ENCODE assay signal across 9 cellular contexts in the genomic region with DNA sequence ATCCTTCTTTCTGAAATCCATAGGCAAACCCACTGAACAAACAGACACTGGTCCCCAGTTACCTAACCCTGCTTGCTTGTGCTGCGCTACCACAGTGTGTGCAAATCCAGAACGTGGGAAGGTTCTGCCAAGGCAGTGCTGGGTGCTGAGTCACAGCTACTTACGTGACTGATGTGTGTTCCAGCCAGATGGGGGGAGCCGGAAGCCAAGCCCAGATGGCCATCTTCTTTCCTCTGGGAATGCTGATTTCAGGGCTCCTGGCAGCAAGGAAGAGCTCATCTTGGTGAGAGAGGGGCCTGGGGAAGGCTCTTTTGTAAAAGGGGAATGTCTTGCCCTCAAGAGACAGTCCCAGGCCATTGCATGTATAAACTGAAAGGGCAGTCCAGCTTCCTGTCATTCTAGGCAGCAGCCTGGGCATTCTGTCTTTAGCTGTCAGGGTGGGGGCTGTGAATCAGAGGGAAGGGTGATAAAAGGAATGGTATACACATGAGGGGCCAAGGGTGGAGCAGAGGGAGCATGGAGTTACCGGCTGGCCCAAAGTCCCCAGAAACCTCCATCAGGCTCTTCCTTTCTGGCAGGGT. TPM values are rescaled to one million over a fixed set of nuclear protein-coding genes. Genes with fewer than 3 reads are reported as not detected.
DNase-seq lines count a peak whose midpoint lies in the region; ATAC-seq and TF ChIP-seq lines count a peak whose summit lies in the region.
"Had no signal": no experiment of that assay in that cellular context is flagged by ENCODE, and none has a peak within 500 bp of the region (broad histone marks: within the 10 kb centered on the region; RNA-seq: fewer than 3 reads in every experiment).

No MANE protein-coding gene starts in this region.

- H3K14ac ChIP-seq in H9 (ENCODE audit: insufficient read depth, low read length) = no peak overlapping the region

- H4K20me1 ChIP-seq in H9 (ENCODE audit: control insufficient read depth, insufficient read depth, insufficient read length) = no peaks in the 10 kb centered on the region

- TF ChIP-seq EP300 in stomach (IDR thresholded peaks at IDR 0.05) = no peak

- H2BK5ac ChIP-seq in H9 (ENCODE audit: insufficient read length, low read length) = no peak overlapping the region

- no peaks in the 10 kb centered on the region for H3K79me2 ChIP-seq in H9 (ENCODE audit: insufficient read depth, low read length)

- H3K23me2 ChIP-seq in H9 (ENCODE audit: insufficient read length, low read depth, low read length, poor library complexity, severe bottlenecking) = no peaks in the 10 kb centered on the region

- H2AK5ac ChIP-seq in H9 (ENCODE audit: insufficient read length, low read length) = no peak overlapping the region

- H2BK20ac ChIP-seq in H9 (ENCODE audit: low read depth, low read length, poor library complexity, severe bottlenecking) = no peak overlapping the region

- H3K23ac ChIP-seq in H9 (ENCODE audit: insufficient read length, low read depth, low read length) = no peak overlapping the region

- no peak overlapping the region for H3K4me2 ChIP-seq in H9 (ENCODE audit: insufficient read depth, insufficient read length, low read length)

- no peaks in the 10 kb centered on the region for H3K27me3 ChIP-seq in stomach
- H3K27me3 ChIP-seq in H9 (ENCODE audit: insufficient read depth, low read length) = no peaks in the 10 kb centered on the region
- H3K27me3 ChIP-seq: cardiac muscle cell had no signal

- H3K36me3 ChIP-seq in stomach = peaks cover 81 to 100% (median 100%) of the 10 kb centered on the region in 4 donors
- H3K36me3 ChIP-seq: cardiac muscle cell had no signal

- H3K4me1 Mint-ChIP-seq in H9 = peaks cover 11 to 24% of the 10 kb centered on the region in 2 experiments

- no peaks in the 10 kb centered on the region for H3K27me3 Mint-ChIP-seq in H9 (ENCODE audit: low read depth)

- no peaks in the 10 kb centered on the region for H3K9me3 Mint-ChIP-seq in H9

- TF ChIP-seq POLR2A in stomach (IDR thresholded peaks at IDR 0.05) = no peak

- H3K27ac Mint-ChIP-seq in H9 = no peak overlapping the region

- TF ChIP-seq CTCF in astrocyte of the cerebellum (IDR thresholded peaks at IDR 0.05; ENCODE audit: low read depth, low read length, missing control alignments) (no peak), stomach (IDR thresholded peaks at IDR 0.05) (no peak), H9 (conservative IDR thresholded peaks at IDR 0.05) (no peak)

- H2AFZ ChIP-seq in H9 (ENCODE audit: low read length) = no peak overlapping the region

- no peak overlapping the region for H3K4ac ChIP-seq in H9 (ENCODE audit: low read depth, low read length)

- in situ Hi-C loops in astrocyte of the cerebellum (cut with HindIII; ENCODE audit: low sequenced_read_pairs) = no loop called here

- no peak overlapping the region for H3K18ac ChIP-seq in H9 (ENCODE audit: insufficient read length, low read depth, low read length)

- no peak overlapping the region for H4K91ac ChIP-seq in H9 (ENCODE audit: insufficient read length, low read depth, low read length)

- H3K4me3 ChIP-seq in astrocyte of the cerebellum (ENCODE audit: low read depth, low read length) (no peak overlapping the region), stomach (peak overlapping the region in 1 of 4 donors; percentile 13)
- H3K4me3 ChIP-seq: cardiac muscle cell had no signal

- H3K4me3 Mint-ChIP-seq in H9 = no peak overlapping the region

- H2BK120ac ChIP-seq in H9 (ENCODE audit: low read depth, low read length, poor library complexity, severe bottlenecking) = no peak overlapping the region

- H3K4me1 ChIP-seq in stomach (peaks cover 66 to 95% (median 76%) of the 10 kb centered on the region in 4 donors), H9 (ENCODE audit: insufficient read depth, low read length) (no peaks in the 10 kb centered on the region)

- no peak overlapping the region for H4K8ac ChIP-seq in H9 (replicated peaks; ENCODE audit: insufficient read length, low read depth, low read length)

- no peak overlapping the region for H3T11ph ChIP-seq in H9 (ENCODE audit: low read length)

- no peak overlapping the region for H3K9ac ChIP-seq in H9 (ENCODE audit: extremely low read depth, insufficient read length, low read length)

- no peaks in the 10 kb centered on the region; a peak in 1 of 7 replicates for H3K36me3 Mint-ChIP-seq in H9 (ENCODE audit: insufficient read depth in 1 of 3, low read depth in 3 of 3)

- no peak for ATAC-seq in HG02870 (IDR thresholded peaks at IDR 0.05; ENCODE audit: unreplicated experiment)

- no peak overlapping the region for H2BK12ac ChIP-seq in H9 (ENCODE audit: insufficient read length, low read depth, low read length)

- no peak overlapping the region for H3K56ac ChIP-seq in H9 (ENCODE audit: insufficient read length, low read depth, low read length)

- H3K27ac ChIP-seq in stomach (peak overlapping the region; percentile 61 to 98 (median 97)), H9 (ENCODE audit: insufficient read length, low read depth, low read length) (no peak overlapping the region)
- H3K27ac ChIP-seq: cardiac muscle cell had no signal

- no peaks in the 10 kb centered on the region for H3K9me3 ChIP-seq in stomach
- no peaks in the 10 kb centered on the region for H3K9me3 ChIP-seq in H9 (ENCODE audit: control insufficient read depth, low read depth, low read length)

- WGBS in stomach, 5 donors = 15 to 45% (median 30%) methylated on average over 5 of the region's 5 CpGs
- WGBS in H9 (ENCODE audit: extremely low coverage, insufficient read length, low lambda C conversion rate) = no CpG with 5 or more reads among the region's 5 CpGs

- H3K79me1 ChIP-seq in H9 (ENCODE audit: insufficient read depth, low read depth, low read length, poor library complexity, severe bottlenecking) = no peaks in the 10 kb centered on the region

- peak; percentile 52 for DNase-seq in HK-2 (ENCODE audit: unreplicated experiment)
- peak; percentile 64 for DNase-seq in astrocyte of the cerebellum (ENCODE audit: low read depth)
- peak; percentile 79 for DNase-seq in islet precursor cell
- DNase-seq in stomach = peak; percentile 72
- no peak for DNase-seq in H9
- no peak for DNase-seq in LoVo (ENCODE audit: low spot score)
- no peak for DNase-seq in NCI-H510A (lab: John Stamatoyannopoulos, UW)

- H2BK15ac ChIP-seq in H9 (ENCODE audit: low read depth, low read length) = no peak overlapping the region

- intact Hi-C loops in stomach (cut with DNase I; ENCODE audit: low total_unique reads) = no loop called here

- no peak overlapping the region for H4K5ac ChIP-seq in H9 (ENCODE audit: insufficient read length, low read depth, low read length)

RNA-seq across cellular contexts. Expression of gene CD46, which starts 54.1 kb away (rescaled TPM):
- total RNA-seq in stomach (100 to 1,000 TPM in 3 of 5 donors, 10 to 100 TPM in 2; 31.5 to 424 (median 102) TPM), H9 (2021) (89.2 and 90.0 TPM in 2 replicates)
- 100 to 1,000 TPM in 1 of 3 donors, 10 to 100 TPM in 2; 25.2 to 104 (median 69.3) TPM for polyA plus RNA-seq in stomach

Comparison
In these comparisons a context has a peak if more than half of its experiments do, and no peak if none do; other contexts are left out.
1. DNase-seq: peak in HK-2 (single experiment), astrocyte of the cerebellum (single experiment), islet precursor cell (single experiment) and stomach (single experiment); none in H9 (single experiment), LoVo (single experiment) and NCI-H510A (single experiment).